9 cellular contexts compared by ENCODE assay signal in genomic region chr7:99559276-99559915, GRCh38. TPM values are rescaled to one million over a fixed set of nuclear protein-coding genes. Genes with fewer than 3 reads are reported as not detected.
A peak's percentile ranks its signal among the peaks of the same experiment; 100 is the strongest.
DNase-seq lines count a peak whose midpoint lies in the region; ATAC-seq, FAIRE-seq and TF ChIP-seq lines count a peak whose summit lies in the region.
"Had no signal": no experiment of that assay in that cellular context is flagged by ENCODE, and none has a peak within 500 bp of the region (broad histone marks: within the 10 kb centered on the region; RNA-seq: fewer than 3 reads in every experiment).

No MANE protein-coding gene starts in this region.

- CTCF ChIA-PET in activated naive CD4-positive, alpha-beta T cell treated with anti-CD3 and anti-CD28 coated beads for 36 hours (lab: Charles Lee): no interaction called here
- CTCF ChIA-PET in HepG2 (lab: Yijun Ruan, JAX; ENCODE audit: low intra/inter-chr PET ratio, low total read pairs): no interaction called here

- H3K4me1 Mint-ChIP-seq in activated naive CD4-positive, alpha-beta T cell treated with anti-CD3 and anti-CD28 coated beads for 36 hours (ENCODE audit: low read depth): peaks cover 62% of the 10 kb centered on the region
- H3K4me1 Mint-ChIP-seq in astrocyte (ENCODE audit: low read depth, unreplicated experiment): peaks cover 40% of the 10 kb centered on the region

- peak overlapping the region; percentile 91 for H3K4me3 ChIP-seq in astrocyte (ENCODE audit: insufficient read depth, low read depth, low read length)
- H3K4me3 ChIP-seq in HepG2 (replicated peaks in 1 of 3; ENCODE audit: insufficient read depth in 1 of 3, low read depth in 2 of 3, low read length in 3 of 3): peak overlapping the region; percentile 87 to 99 (median 98)
- H3K4me3 ChIP-seq in tibial artery: peak overlapping the region; percentile 86 to 88

- no peak for DNase-seq in activated naive CD4-positive, alpha-beta T cell treated with anti-CD3 and anti-CD28 coated beads for 36 hours
- DNase-seq in activated naive CD4-positive, alpha-beta T cell treated with Interleukin-2 at 50 U/mL for 16 hours: no peak
- DNase-seq in astrocyte (ENCODE audit: low read depth): peak; percentile 22
- DNase-seq in HepG2 (ENCODE audit: low spot score): no peak
- no peak for DNase-seq in tibial artery
- no peak for DNase-seq in LoVo (ENCODE audit: low spot score)
- DNase-seq in GM19240 (ENCODE audit: insufficient read length, low spot score): no peak

- no peak for TF ChIP-seq RAD21 in HepG2 (CRISPR knock-in tag; IDR thresholded peaks at IDR 0.05)

- peaks cover 22% of the 10 kb centered on the region for H4K20me1 ChIP-seq in astrocyte (ENCODE audit: insufficient read depth, low read length)
- peaks cover 5% of the 10 kb centered on the region; the same call in 1 of the 2 replicates for H4K20me1 ChIP-seq in HepG2 (ENCODE audit: insufficient read depth, low read length)

- peak overlapping the region; percentile 91 for H3K4me3 Mint-ChIP-seq in activated naive CD4-positive, alpha-beta T cell treated with anti-CD3 and anti-CD28 coated beads for 36 hours
- H3K4me3 Mint-ChIP-seq in astrocyte (ENCODE audit: unreplicated experiment): peak overlapping the region; percentile 100

- 9% methylated on average over 24 of the region's 24 CpGs for WGBS in HepG2 (ENCODE audit: low lambda C conversion rate)

- H3K27me3 Mint-ChIP-seq in activated naive CD4-positive, alpha-beta T cell treated with anti-CD3 and anti-CD28 coated beads for 36 hours (ENCODE audit: low read depth): no peaks in the 10 kb centered on the region
- no peaks in the 10 kb centered on the region for H3K27me3 Mint-ChIP-seq in astrocyte (ENCODE audit: low read depth, unreplicated experiment)

- peak overlapping the region; percentile 96 for H3K27ac Mint-ChIP-seq in activated naive CD4-positive, alpha-beta T cell treated with anti-CD3 and anti-CD28 coated beads for 36 hours
- H3K27ac Mint-ChIP-seq in astrocyte (ENCODE audit: unreplicated experiment): peak overlapping the region; percentile 88

- H3K9me3 ChIP-seq in astrocyte (ENCODE audit: insufficient read depth, low read depth, low read length) (no peaks in the 10 kb centered on the region), HepG2 (ENCODE audit: low read length) (no peaks in the 10 kb centered on the region), tibial artery (no peaks in the 10 kb centered on the region)

- POLR2A ChIA-PET in HepG2 (lab: Yijun Ruan, JAX): interaction anchor here (0.7 to 3.6 kb wide), 15 partner anchors 13 to 431 kb away, joined by 3 to 42 read pairs (median 6); partner anchors contain the start of genes AZGP1, ZKSCAN5, ZNF394 and ZSCAN25

- H3K36me3 ChIP-seq in astrocyte (ENCODE audit: insufficient read depth, low read length) (peaks cover 27% of the 10 kb centered on the region), HepG2 (replicated peaks in 1 of 2; ENCODE audit: control insufficient read depth in 1 of 2, insufficient read depth in 2 of 2, low read length in 2 of 2) (peaks cover 15 to 54% of the 10 kb centered on the region in 2 experiments), tibial artery (peaks cover 34 to 66% (median 37%) of the 10 kb centered on the region in 3 donors)

- no TSS peak for BruUV-seq in HepG2 (replicated peaks; lab: Mats Ljungman, UMichigan)

- H3K27ac ChIP-seq in astrocyte (ENCODE audit: low read depth, low read length) (peak overlapping the region; percentile 98), HepG2 (ENCODE audit: extremely low read length, insufficient read depth, low read length) (peak overlapping the region; percentile 95), tibial artery (peak overlapping the region; percentile 97)

- intact Hi-C loops in activated naive CD4-positive, alpha-beta T cell treated with anti-CD3 and anti-CD28 coated beads for 36 hours (cut with micrococcal nuclease): loop anchor here (2.0 to 10.0 kb wide), 3 partner anchors 87 to 455 kb away; partner anchors contain the start of genes BUD31, PDAP1, ZKSCAN1 and ZNF789
- intact Hi-C loops in HepG2 (cut with micrococcal nuclease; ENCODE audit: unreplicated experiment) (loop anchor here (2.0 to 5.0 kb wide), 2 partner anchors 57 kb away; partner anchors contain the start of genes ZKSCAN5, ZNF394 and ZSCAN25), tibial artery (cut with DNase I; ENCODE audit: low total_unique reads) (loop anchor here (5.0 kb wide), 1 partner anchor 57 kb away; the partner anchor contains the start of genes ZKSCAN5 and ZNF394)

- H3K4me2 ChIP-seq in astrocyte (ENCODE audit: low read length) (peak overlapping the region; percentile 95), HepG2 (ENCODE audit: low read depth, low read length) (peak overlapping the region; percentile 80)

- no peaks in the 10 kb centered on the region for H3K9me3 Mint-ChIP-seq in activated naive CD4-positive, alpha-beta T cell treated with anti-CD3 and anti-CD28 coated beads for 36 hours
- H3K9me3 Mint-ChIP-seq in astrocyte (ENCODE audit: unreplicated experiment): no peaks in the 10 kb centered on the region

- no peak for TF ChIP-seq POLR2A in HepG2 (IDR thresholded peaks at IDR 0.05; ENCODE audit: insufficient read depth in 1 of 2, low read depth in 2 of 2, low read length in 2 of 2)

- FAIRE-seq in astrocyte (lab: Jason Lieb, UNC): no peak
- FAIRE-seq in HepG2 (lab: Jason Lieb, UNC): no peak

- H3K4me1 ChIP-seq in astrocyte (ENCODE audit: insufficient read depth, low read length) (peaks cover 46% of the 10 kb centered on the region), HepG2 (ENCODE audit: insufficient read depth, low read length) (peaks cover 43% of the 10 kb centered on the region), tibial artery (peaks cover 0 to 38% (median 27%) of the 10 kb centered on the region in 4 donors)

- H2AFZ ChIP-seq in astrocyte (ENCODE audit: low read depth, low read length) (peak overlapping the region; percentile 98), HepG2 (ENCODE audit: low read length) (no peak overlapping the region)

- TF ChIP-seq CTCF in astrocyte (IDR thresholded peaks at IDR 0.05; ENCODE audit: insufficient read depth, low read depth, low read length): no peak
- TF ChIP-seq CTCF in HepG2 (CRISPR knock-in tag; IDR thresholded peaks at IDR 0.05): no peak
- TF ChIP-seq CTCF in tibial artery (IDR thresholded peaks at IDR 0.05): no peak

- TF ChIP-seq EP300 in HepG2 (IDR thresholded peaks at IDR 0.05; ENCODE audit: low read depth in 2 of 2, low read length in 2 of 2): no peak
- TF ChIP-seq EP300 in HepG2 (CRISPR knock-in tag; IDR thresholded peaks at IDR 0.05; ENCODE audit: borderline replicate concordance): no peak

- in situ Hi-C loops in HepG2 (cut with HindIII; ENCODE audit: extremely low pct_ligation_motif_present, low pct_unique_long_range_greater_than_20kb): no loop called here

- H3K9ac ChIP-seq in astrocyte (ENCODE audit: low read length) (peak overlapping the region; percentile 100), HepG2 (ENCODE audit: insufficient read depth, low read depth, low read length) (peak overlapping the region; percentile 100)

- H3K36me3 Mint-ChIP-seq in activated naive CD4-positive, alpha-beta T cell treated with anti-CD3 and anti-CD28 coated beads for 36 hours (ENCODE audit: low read depth): peaks cover 56% of the 10 kb centered on the region
- peaks cover 24% of the 10 kb centered on the region for H3K36me3 Mint-ChIP-seq in astrocyte (ENCODE audit: low read depth, unreplicated experiment)

- ATAC-seq in HepG2: no peak
- no peak for ATAC-seq in GM19463 (IDR thresholded peaks at IDR 0.05; ENCODE audit: unreplicated experiment)

- H3K27me3 ChIP-seq in astrocyte (ENCODE audit: insufficient read depth, low read length): no peaks in the 10 kb centered on the region
- H3K27me3 ChIP-seq in HepG2 (ENCODE audit: control insufficient read depth in 1 of 2, insufficient read depth in 2 of 2, low read length in 2 of 2): no peaks in the 10 kb centered on the region; a peak in 1 of 5 replicates
- no peaks in the 10 kb centered on the region for H3K27me3 ChIP-seq in tibial artery

- H3K79me2 ChIP-seq in astrocyte (ENCODE audit: insufficient read depth, low read length) (peaks cover 63% of the 10 kb centered on the region), HepG2 (ENCODE audit: insufficient read depth, low read length) (peaks cover 46% of the 10 kb centered on the region)

RNA-seq across cellular contexts. Expression of gene ZNF655, which starts 1.0 kb away (rescaled TPM):
- 10 to 100 TPM; 35.8 to 39.6 TPM for total RNA-seq in activated naive CD4-positive, alpha-beta T cell treated with anti-CD3 and anti-CD28 coated beads for 36 hours
- total RNA-seq in astrocyte: 54.1 and 59.7 TPM in 2 replicates
- 53.4 and 54.8 TPM in 2 replicates for total RNA-seq in HepG2 (2016; rRNA removed; fragmentation: Illumina TruSeq; extraction: Trizol)
- total RNA-seq in HepG2 (2016; cell fraction: cytosol; rRNA removed; fragmentation: Illumina TruSeq; extraction: Trizol; ENCODE audit: low read depth): 16.2 and 27.8 TPM in 2 replicates
- 55.5 and 56.9 TPM in 2 replicates for total RNA-seq in HepG2 (2016; cell fraction: insoluble cytoplasmic fraction; rRNA removed; fragmentation: Illumina TruSeq; extraction: Trizol)
- total RNA-seq in HepG2 (2016; cell fraction: membrane; rRNA removed; fragmentation: Illumina TruSeq; extraction: Trizol): 43.6 and 47.0 TPM in 2 replicates
- 62.9 and 68.9 TPM in 2 replicates for total RNA-seq in HepG2 (2016; cell fraction: nucleus; rRNA removed; fragmentation: Illumina TruSeq; extraction: Trizol)
- polyA plus RNA-seq in HepG2 (2011; rRNA removed): 75.6 and 83.2 TPM in 2 replicates
- polyA plus RNA-seq in HepG2 (2011; cell fraction: cytosol; rRNA removed): 46.0 and 47.5 TPM in 2 replicates
- 141 and 161 TPM in 2 replicates for polyA plus RNA-seq in HepG2 (2011; cell fraction: nucleus; rRNA removed)
- 32.8 and 35.8 TPM in 2 replicates for polyA plus RNA-seq in HepG2 (2012)
- 22.2 and 35.6 TPM in 2 replicates for polyA plus RNA-seq in HepG2 (2016; cell fraction: cytosol; fragmentation: Illumina TruSeq; extraction: Trizol; ENCODE audit: low read depth)
- 41.3 and 42.7 TPM in 2 replicates for polyA plus RNA-seq in HepG2 (2016; cell fraction: insoluble cytoplasmic fraction; fragmentation: Illumina TruSeq; extraction: Trizol; ENCODE audit: low read depth)
- 30.7 and 38.8 TPM in 2 replicates for polyA plus RNA-seq in HepG2 (2016; cell fraction: membrane; fragmentation: Illumina TruSeq; extraction: Trizol; ENCODE audit: low read depth)
- polyA plus RNA-seq in HepG2 (2016; cell fraction: nucleus; fragmentation: Illumina TruSeq; extraction: Trizol; ENCODE audit: insufficient read depth, low read depth): 77.8 and 80.4 TPM in 2 replicates
- polyA minus RNA-seq in HepG2 (2011; rRNA and poly(A)+ RNA removed; ENCODE audit: low replicate concordance): 46.6 and 83.6 TPM in 2 replicates
- 24.0 and 25.8 TPM in 2 replicates for polyA minus RNA-seq in HepG2 (2011; cell fraction: cytosol; rRNA and poly(A)+ RNA removed)
- polyA minus RNA-seq in HepG2 (2011; cell fraction: nucleus; rRNA and poly(A)+ RNA removed): 176 and 200 TPM in 2 replicates

RNA-seq across cellular contexts. Expression of gene FAM200A, which starts 7.5 kb away (rescaled TPM):
- 1 to 10 TPM; 3.3 to 3.8 TPM for total RNA-seq in activated naive CD4-positive, alpha-beta T cell treated with anti-CD3 and anti-CD28 coated beads for 36 hours
- total RNA-seq in astrocyte (4.7 TPM in 2 replicates), HepG2 (2016; rRNA removed; fragmentation: Illumina TruSeq; extraction: Trizol) (6.3 and 10.4 TPM in 2 replicates)
- total RNA-seq in HepG2 (2016; cell fraction: cytosol; rRNA removed; fragmentation: Illumina TruSeq; extraction: Trizol; ENCODE audit: low read depth): 1.0 and 1.3 TPM in 2 replicates
- 6.0 and 8.6 TPM in 2 replicates for total RNA-seq in HepG2 (2016; cell fraction: insoluble cytoplasmic fraction; rRNA removed; fragmentation: Illumina TruSeq; extraction: Trizol)
- total RNA-seq in HepG2 (2016; cell fraction: membrane; rRNA removed; fragmentation: Illumina TruSeq; extraction: Trizol): 3.2 and 3.9 TPM in 2 replicates
- total RNA-seq in HepG2 (2016; cell fraction: nucleus; rRNA removed; fragmentation: Illumina TruSeq; extraction: Trizol): 3.5 and 4.0 TPM in 2 replicates
- polyA plus RNA-seq in HepG2 (2011; rRNA removed): 4.7 and 5.4 TPM in 2 replicates
- 3.4 and 4.4 TPM in 2 replicates for polyA plus RNA-seq in HepG2 (2011; cell fraction: cytosol; rRNA removed)
- polyA plus RNA-seq in HepG2 (2011; cell fraction: nucleus; rRNA removed): 0.87 and 1.9 TPM in 2 replicates
- polyA plus RNA-seq in HepG2 (2012): 4.5 and 5.0 TPM in 2 replicates
- polyA plus RNA-seq in HepG2 (2016; cell fraction: cytosol; fragmentation: Illumina TruSeq; extraction: Trizol; ENCODE audit: low read depth): 0.53 and 0.85 TPM in 2 replicates
- 8.3 and 10.1 TPM in 2 replicates for polyA plus RNA-seq in HepG2 (2016; cell fraction: insoluble cytoplasmic fraction; fragmentation: Illumina TruSeq; extraction: Trizol; ENCODE audit: low read depth)
- polyA plus RNA-seq in HepG2 (2016; cell fraction: membrane; fragmentation: Illumina TruSeq; extraction: Trizol; ENCODE audit: low read depth): 1.4 and 1.9 TPM in 2 replicates
- polyA plus RNA-seq in HepG2 (2016; cell fraction: nucleus; fragmentation: Illumina TruSeq; extraction: Trizol; ENCODE audit: insufficient read depth, low read depth): 5.9 and 6.7 TPM in 2 replicates
- polyA minus RNA-seq in HepG2 (2011; rRNA and poly(A)+ RNA removed; ENCODE audit: low replicate concordance): 1.1 and 3.9 TPM in 2 replicates
- polyA minus RNA-seq in HepG2 (2011; cell fraction: cytosol; rRNA and poly(A)+ RNA removed): 2.8 and 3.8 TPM in 2 replicates
- polyA minus RNA-seq in HepG2 (2011; cell fraction: nucleus; rRNA and poly(A)+ RNA removed): 6.2 and 7.5 TPM in 2 replicates

RNA-seq across cellular contexts. Expression of gene TMEM225B, which starts 38.7 kb away (rescaled TPM):
- total RNA-seq in activated naive CD4-positive, alpha-beta T cell treated with anti-CD3 and anti-CD28 coated beads for 36 hours: 1 to 10 TPM in 1 of 2 experiments, under 1 TPM in 1; 0.98 to 1.7 TPM
- total RNA-seq in astrocyte (0.23 and 0.43 TPM in 2 replicates), HepG2 (2016; rRNA removed; fragmentation: Illumina TruSeq; extraction: Trizol) (0.60 and 0.95 TPM in 2 replicates)
- total RNA-seq in HepG2 (2016; cell fraction: cytosol; rRNA removed; fragmentation: Illumina TruSeq; extraction: Trizol; ENCODE audit: low read depth): 2.2 and 2.6 TPM in 2 replicates
- total RNA-seq in HepG2 (2016; cell fraction: insoluble cytoplasmic fraction; rRNA removed; fragmentation: Illumina TruSeq; extraction: Trizol): 0.42 and 0.65 TPM in 2 replicates
- total RNA-seq in HepG2 (2016; cell fraction: membrane; rRNA removed; fragmentation: Illumina TruSeq; extraction: Trizol): 1.3 and 1.4 TPM in 2 replicates
- 1.3 and 1.4 TPM in 2 replicates for total RNA-seq in HepG2 (2016; cell fraction: nucleus; rRNA removed; fragmentation: Illumina TruSeq; extraction: Trizol)
- polyA plus RNA-seq in HepG2 (2011; rRNA removed): 0.78 and 1.6 TPM in 2 replicates
- 0.83 and 1.5 TPM in 2 replicates for polyA plus RNA-seq in HepG2 (2011; cell fraction: cytosol; rRNA removed)
- 3.0 and 3.2 TPM in 2 replicates for polyA plus RNA-seq in HepG2 (2011; cell fraction: nucleus; rRNA removed)
- 1.9 and 2.5 TPM in 2 replicates for polyA plus RNA-seq in HepG2 (2012)
- polyA plus RNA-seq in HepG2 (2016; cell fraction: cytosol; fragmentation: Illumina TruSeq; extraction: Trizol; ENCODE audit: low read depth): 1.4 and 2.2 TPM in 2 replicates
- 0.38 and 0.45 TPM in 2 replicates for polyA plus RNA-seq in HepG2 (2016; cell fraction: insoluble cytoplasmic fraction; fragmentation: Illumina TruSeq; extraction: Trizol; ENCODE audit: low read depth)
- polyA plus RNA-seq in HepG2 (2016; cell fraction: membrane; fragmentation: Illumina TruSeq; extraction: Trizol; ENCODE audit: low read depth): 1.4 and 1.9 TPM in 2 replicates
- 1.1 and 2.7 TPM in 2 replicates for polyA plus RNA-seq in HepG2 (2016; cell fraction: nucleus; fragmentation: Illumina TruSeq; extraction: Trizol; ENCODE audit: insufficient read depth, low read depth)
- 0.12 and 0.19 TPM in 2 replicates for polyA minus RNA-seq in HepG2 (2011; rRNA and poly(A)+ RNA removed; ENCODE audit: low replicate concordance)
- polyA minus RNA-seq in HepG2 (2011; cell fraction: cytosol; rRNA and poly(A)+ RNA removed): 1.1 TPM in 1 of 2 replicates, not detected in the other
- polyA minus RNA-seq in HepG2 (2011; cell fraction: nucleus; rRNA and poly(A)+ RNA removed): 0.90 and 1.2 TPM in 2 replicates
- total RNA-seq: SK-MEL-5 had no signal

RNA-seq across cellular contexts. Expression of gene ZKSCAN5, which starts 54.9 kb away (rescaled TPM):
- total RNA-seq in activated naive CD4-positive, alpha-beta T cell treated with anti-CD3 and anti-CD28 coated beads for 36 hours: 1 to 10 TPM; 7.2 to 8.0 TPM
- total RNA-seq in astrocyte (15.3 and 16.4 TPM in 2 replicates), HepG2 (2016; rRNA removed; fragmentation: Illumina TruSeq; extraction: Trizol) (11.7 and 14.4 TPM in 2 replicates)
- total RNA-seq in HepG2 (2016; cell fraction: cytosol; rRNA removed; fragmentation: Illumina TruSeq; extraction: Trizol; ENCODE audit: low read depth): 2.1 and 2.3 TPM in 2 replicates
- total RNA-seq in HepG2 (2016; cell fraction: insoluble cytoplasmic fraction; rRNA removed; fragmentation: Illumina TruSeq; extraction: Trizol): 11.7 and 14.5 TPM in 2 replicates
- total RNA-seq in HepG2 (2016; cell fraction: membrane; rRNA removed; fragmentation: Illumina TruSeq; extraction: Trizol): 7.0 and 7.8 TPM in 2 replicates
- total RNA-seq in HepG2 (2016; cell fraction: nucleus; rRNA removed; fragmentation: Illumina TruSeq; extraction: Trizol): 7.9 and 10.0 TPM in 2 replicates
- polyA plus RNA-seq in HepG2 (2011; rRNA removed): 5.2 and 5.5 TPM in 2 replicates
- 3.4 and 4.6 TPM in 2 replicates for polyA plus RNA-seq in HepG2 (2011; cell fraction: cytosol; rRNA removed)
- 4.1 and 5.2 TPM in 2 replicates for polyA plus RNA-seq in HepG2 (2011; cell fraction: nucleus; rRNA removed)
- polyA plus RNA-seq in HepG2 (2012): 5.5 and 5.7 TPM in 2 replicates
- 1.1 TPM in 2 replicates for polyA plus RNA-seq in HepG2 (2016; cell fraction: cytosol; fragmentation: Illumina TruSeq; extraction: Trizol; ENCODE audit: low read depth)
- polyA plus RNA-seq in HepG2 (2016; cell fraction: insoluble cytoplasmic fraction; fragmentation: Illumina TruSeq; extraction: Trizol; ENCODE audit: low read depth): 11.4 and 12.4 TPM in 2 replicates
- 3.6 and 3.8 TPM in 2 replicates for polyA plus RNA-seq in HepG2 (2016; cell fraction: membrane; fragmentation: Illumina TruSeq; extraction: Trizol; ENCODE audit: low read depth)
- polyA plus RNA-seq in HepG2 (2016; cell fraction: nucleus; fragmentation: Illumina TruSeq; extraction: Trizol; ENCODE audit: insufficient read depth, low read depth): 12.5 and 12.6 TPM in 2 replicates
- 10.3 and 16.0 TPM in 2 replicates for polyA minus RNA-seq in HepG2 (2011; rRNA and poly(A)+ RNA removed; ENCODE audit: low replicate concordance)
- 6.9 and 7.2 TPM in 2 replicates for polyA minus RNA-seq in HepG2 (2011; cell fraction: cytosol; rRNA and poly(A)+ RNA removed)
- polyA minus RNA-seq in HepG2 (2011; cell fraction: nucleus; rRNA and poly(A)+ RNA removed): 13.4 and 16.0 TPM in 2 replicates

RNA-seq across cellular contexts. Expression of gene ZSCAN25, which starts 57.4 kb away (rescaled TPM):
- total RNA-seq in activated naive CD4-positive, alpha-beta T cell treated with anti-CD3 and anti-CD28 coated beads for 36 hours: 10 to 100 TPM; 20.7 to 22.3 TPM
- total RNA-seq in astrocyte (13.3 and 14.6 TPM in 2 replicates), HepG2 (2016; rRNA removed; fragmentation: Illumina TruSeq; extraction: Trizol) (16.3 and 16.8 TPM in 2 replicates)
- total RNA-seq in HepG2 (2016; cell fraction: cytosol; rRNA removed; fragmentation: Illumina TruSeq; extraction: Trizol; ENCODE audit: low read depth): 5.3 and 8.9 TPM in 2 replicates
- 16.4 and 17.2 TPM in 2 replicates for total RNA-seq in HepG2 (2016; cell fraction: insoluble cytoplasmic fraction; rRNA removed; fragmentation: Illumina TruSeq; extraction: Trizol)
- 6.3 and 7.2 TPM in 2 replicates for total RNA-seq in HepG2 (2016; cell fraction: membrane; rRNA removed; fragmentation: Illumina TruSeq; extraction: Trizol)
- 17.7 and 18.0 TPM in 2 replicates for total RNA-seq in HepG2 (2016; cell fraction: nucleus; rRNA removed; fragmentation: Illumina TruSeq; extraction: Trizol)
- 12.1 and 12.3 TPM in 2 replicates for polyA plus RNA-seq in HepG2 (2011; rRNA removed)
- polyA plus RNA-seq in HepG2 (2011; cell fraction: cytosol; rRNA removed): 8.5 and 9.3 TPM in 2 replicates
- 19.5 and 21.4 TPM in 2 replicates for polyA plus RNA-seq in HepG2 (2011; cell fraction: nucleus; rRNA removed)
- 6.9 and 7.4 TPM in 2 replicates for polyA plus RNA-seq in HepG2 (2012)
- 0.67 and 0.86 TPM in 2 replicates for polyA plus RNA-seq in HepG2 (2016; cell fraction: cytosol; fragmentation: Illumina TruSeq; extraction: Trizol; ENCODE audit: low read depth)
- 10.6 and 12.8 TPM in 2 replicates for polyA plus RNA-seq in HepG2 (2016; cell fraction: insoluble cytoplasmic fraction; fragmentation: Illumina TruSeq; extraction: Trizol; ENCODE audit: low read depth)
- polyA plus RNA-seq in HepG2 (2016; cell fraction: membrane; fragmentation: Illumina TruSeq; extraction: Trizol; ENCODE audit: low read depth): 1.9 and 2.2 TPM in 2 replicates
- polyA plus RNA-seq in HepG2 (2016; cell fraction: nucleus; fragmentation: Illumina TruSeq; extraction: Trizol; ENCODE audit: insufficient read depth, low read depth): 22.2 and 24.0 TPM in 2 replicates
- polyA minus RNA-seq in HepG2 (2011; rRNA and poly(A)+ RNA removed; ENCODE audit: low replicate concordance): 23.9 and 24.6 TPM in 2 replicates
- polyA minus RNA-seq in HepG2 (2011; cell fraction: cytosol; rRNA and poly(A)+ RNA removed): 7.1 and 8.5 TPM in 2 replicates
- 29.0 and 31.5 TPM in 2 replicates for polyA minus RNA-seq in HepG2 (2011; cell fraction: nucleus; rRNA and poly(A)+ RNA removed)
